In the genomic region with DNA sequence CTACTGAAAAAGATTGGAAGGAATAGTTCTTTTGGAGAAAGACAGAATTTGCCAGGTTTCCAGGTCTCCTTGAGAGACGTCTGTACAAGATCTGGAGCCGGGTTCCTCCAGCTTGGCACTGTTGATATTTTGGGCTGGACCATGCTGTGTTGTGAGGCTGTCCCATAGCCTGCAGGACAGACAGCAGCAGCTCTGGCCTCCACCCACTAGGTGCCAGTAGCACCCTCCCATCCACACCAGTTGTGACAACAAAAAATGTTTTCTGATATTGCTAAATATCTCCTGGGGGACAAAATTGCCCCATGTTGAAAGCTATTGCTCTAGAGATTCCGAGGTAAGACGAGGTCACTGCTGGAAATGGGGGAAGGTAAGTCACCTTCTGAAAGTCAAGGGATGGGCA, we compare ENCODE assay signal across 19 cellular contexts.
A peak's percentile ranks its signal among the peaks of the same experiment; 100 is the strongest.
DNase-seq lines count a peak whose midpoint lies in the region; ATAC-seq, FAIRE-seq and TF ChIP-seq lines count a peak whose summit lies in the region.
"Had no signal": no experiment of that assay in that cellular context is flagged by ENCODE, and none has a peak within 500 bp of the region (broad histone marks: within the 10 kb centered on the region; RNA-seq: fewer than 3 reads in every experiment).

No MANE protein-coding gene starts in this region.

- no peak overlapping the region for H3K4me3 Mint-ChIP-seq in H9
- H3K4me3 Mint-ChIP-seq: activated naive CD8-positive, alpha-beta T cell treated with anti-CD3 and anti-CD28 coated beads, Interleukin-2, amount 50 U/mL, for 24 hours; memory B cell had no signal

- no peak overlapping the region for H2BK20ac ChIP-seq in H9 (ENCODE audit: low read depth, low read length, poor library complexity, severe bottlenecking)

- no CpG with 5 or more reads among the region's 4 CpGs for WGBS in H9 (ENCODE audit: extremely low coverage, insufficient read length, low lambda C conversion rate)

- H3K27ac ChIP-seq in H9 (ENCODE audit: insufficient read length, low read depth, low read length) (no peak overlapping the region), kidney (ENCODE audit: low read depth in 2 of 2, low read length in 2 of 2) (no peak overlapping the region)
- H3K27ac ChIP-seq: neutrophil, tibial nerve had no signal

- H3K18ac ChIP-seq in H9 (ENCODE audit: insufficient read length, low read depth, low read length) = no peak overlapping the region

- intact Hi-C loops in kidney (cut with DNase I) = no loop called here

- no peak overlapping the region for H3K4me2 ChIP-seq in H9 (ENCODE audit: insufficient read depth, insufficient read length, low read length)

- H3K79me1 ChIP-seq in H9 (ENCODE audit: insufficient read depth, low read depth, low read length, poor library complexity, severe bottlenecking) = no peaks in the 10 kb centered on the region

- DNase-seq in DMS 273 (lab: John Stamatoyannopoulos, UW; ENCODE audit: unreplicated experiment) = peak; percentile 12
- DNase-seq in DMS 273 treated with DMSO at 0.1 percent for 48 hours (lab: John Stamatoyannopoulos, UW) = no peak
- no peak for DNase-seq in H9
- peak; percentile 32 for DNase-seq in RKO (ENCODE audit: low spot score)
- no peak for DNase-seq in kidney
- no peak for DNase-seq in Kasumi-1 (lab: John Stamatoyannopoulos, UW)
- DNase-seq: activated naive CD8-positive, alpha-beta T cell treated with anti-CD3 and anti-CD28 coated beads, Interleukin-2, amount 50 U/mL, for 24 hours; NCI-H1048; NCI-H2227 treated with DMSO at 0.1 percent for 48 hours had no signal

- peaks cover under 1 to 4% of the 10 kb centered on the region in 2 experiments; a peak in 2 of 4 replicates for H3K4me1 Mint-ChIP-seq in H9
- H3K4me1 Mint-ChIP-seq: activated naive CD8-positive, alpha-beta T cell treated with anti-CD3 and anti-CD28 coated beads, Interleukin-2, amount 50 U/mL, for 24 hours; memory B cell had no signal

- no peaks in the 10 kb centered on the region for H4K20me1 ChIP-seq in H9 (ENCODE audit: control insufficient read depth, insufficient read depth, insufficient read length)

- H2BK120ac ChIP-seq in H9 (ENCODE audit: low read depth, low read length, poor library complexity, severe bottlenecking) = no peak overlapping the region

- no peak overlapping the region for H2BK15ac ChIP-seq in H9 (ENCODE audit: low read depth, low read length)

- no peak overlapping the region for H3K56ac ChIP-seq in H9 (ENCODE audit: insufficient read length, low read depth, low read length)

- no peak overlapping the region for H3K9ac ChIP-seq in H9 (ENCODE audit: extremely low read depth, insufficient read length, low read length)
- no peak overlapping the region for H3K9ac ChIP-seq in kidney (ENCODE audit: low read length in 2 of 2)

- no peak overlapping the region for H2BK5ac ChIP-seq in H9 (ENCODE audit: insufficient read length, low read length)

- H4K5ac ChIP-seq in H9 (ENCODE audit: insufficient read length, low read depth, low read length) = no peak overlapping the region

- no peak for FAIRE-seq in kidney (lab: Jason Lieb, UNC)
- FAIRE-seq: A204.1, colon, D721Med, GM18507, TTC549 had no signal

- H4K8ac ChIP-seq in H9 (replicated peaks; ENCODE audit: insufficient read length, low read depth, low read length) = no peak overlapping the region

- no peaks in the 10 kb centered on the region for H3K4me1 ChIP-seq in H9 (ENCODE audit: insufficient read depth, low read length)
- no peaks in the 10 kb centered on the region for H3K4me1 ChIP-seq in kidney (ENCODE audit: control insufficient read depth in 1 of 2, insufficient read depth in 1 of 2, low read depth in 1 of 2, low read length in 2 of 2)

- no peaks in the 10 kb centered on the region for H3K36me3 ChIP-seq in kidney (ENCODE audit: control insufficient read depth in 1 of 2, insufficient read depth in 2 of 2, low read length in 2 of 2)
- H3K36me3 ChIP-seq: neutrophil, tibial nerve had no signal

- H3K4me3 ChIP-seq in kidney (ENCODE audit: low read length in 2 of 2) = no peak overlapping the region
- H3K4me3 ChIP-seq: tibial nerve had no signal

- H4K91ac ChIP-seq in H9 (ENCODE audit: insufficient read length, low read depth, low read length) = no peak overlapping the region

- H3K27ac Mint-ChIP-seq in H9 = no peak overlapping the region
- H3K27ac Mint-ChIP-seq: activated naive CD8-positive, alpha-beta T cell treated with anti-CD3 and anti-CD28 coated beads, Interleukin-2, amount 50 U/mL, for 24 hours; memory B cell had no signal

- H3T11ph ChIP-seq in H9 (ENCODE audit: low read length) = no peak overlapping the region

- no peak overlapping the region for H3K23ac ChIP-seq in H9 (ENCODE audit: insufficient read length, low read depth, low read length)

- no peak overlapping the region for H3K14ac ChIP-seq in H9 (ENCODE audit: insufficient read depth, low read length)

- no peak overlapping the region for H3K4ac ChIP-seq in H9 (ENCODE audit: low read depth, low read length)

- no peaks in the 10 kb centered on the region for H3K27me3 ChIP-seq in H9 (ENCODE audit: insufficient read depth, low read length)
- H3K27me3 ChIP-seq: neutrophil, tibial nerve had no signal

- peak; percentile 53 for TF ChIP-seq CTCF in H9 (conservative IDR thresholded peaks at IDR 0.05)
- TF ChIP-seq CTCF in kidney (IDR thresholded peaks at IDR 0.05; ENCODE audit: borderline replicate concordance, extremely low read depth, insufficient read depth) = peak; percentile 25

- H3K9me3 ChIP-seq in H9 (ENCODE audit: control insufficient read depth, low read depth, low read length) = no peaks in the 10 kb centered on the region
- H3K9me3 ChIP-seq in kidney (ENCODE audit: control insufficient read depth in 1 of 2, low read length in 2 of 2) = no peaks in the 10 kb centered on the region
- H3K9me3 ChIP-seq: neutrophil, tibial nerve had no signal

- no peaks in the 10 kb centered on the region for H3K23me2 ChIP-seq in H9 (ENCODE audit: insufficient read length, low read depth, low read length, poor library complexity, severe bottlenecking)

- ATAC-seq in HG02981 (IDR thresholded peaks at IDR 0.05; ENCODE audit: unreplicated experiment) = no peak
- ATAC-seq in GM21367 (IDR thresholded peaks at IDR 0.05; ENCODE audit: unreplicated experiment) = no peak
- ATAC-seq: activated naive CD8-positive, alpha-beta T cell treated with anti-CD3 and anti-CD28 coated beads, Interleukin-2, amount 50 U/mL, for 24 hours had no signal

- H3K79me2 ChIP-seq in H9 (ENCODE audit: insufficient read depth, low read length) = no peaks in the 10 kb centered on the region

- no peak overlapping the region for H2BK12ac ChIP-seq in H9 (ENCODE audit: insufficient read length, low read depth, low read length)

- H2AFZ ChIP-seq in H9 (ENCODE audit: low read length) = no peak overlapping the region

- H3K36me3 Mint-ChIP-seq in H9 (ENCODE audit: insufficient read depth in 1 of 3, low read depth in 3 of 3) = no peaks in the 10 kb centered on the region
- H3K36me3 Mint-ChIP-seq: memory B cell had no signal

- H2AK5ac ChIP-seq in H9 (ENCODE audit: insufficient read length, low read length) = no peak overlapping the region

- H3K27me3 Mint-ChIP-seq in H9 (ENCODE audit: low read depth) = no peaks in the 10 kb centered on the region
- H3K27me3 Mint-ChIP-seq: activated naive CD8-positive, alpha-beta T cell treated with anti-CD3 and anti-CD28 coated beads, Interleukin-2, amount 50 U/mL, for 24 hours had no signal

- H3K9me3 Mint-ChIP-seq in H9 = no peaks in the 10 kb centered on the region
- H3K9me3 Mint-ChIP-seq: activated naive CD8-positive, alpha-beta T cell treated with anti-CD3 and anti-CD28 coated beads, Interleukin-2, amount 50 U/mL, for 24 hours; memory B cell had no signal

Comparison
In these comparisons a context has a peak if more than half of its experiments do, and no peak if none do; other contexts are left out.
1. DNase-seq: peak in DMS 273 (single experiment) and RKO (single experiment); none in DMS 273 treated with DMSO at 0.1 percent for 48 hours (single experiment), H9 (single experiment), kidney (single experiment) and Kasumi-1 (0 of 2).